Comparison of ENCODE assay signal across 2 cellular contexts in genomic region chr2:237797253-237797652, GRCh38.
TF ChIP-seq lines count a peak whose summit lies in the region.

No MANE protein-coding gene starts in this region.

TF ChIP-seq in HepG2, 621 proteins besides CTCF, POLR2A, EP300 and RAD21:
- TF ChIP-seq ZNF24 (IDR thresholded peaks at IDR 0.05) (peak; percentile 84), ZNF10 (CRISPR knock-in tag; IDR thresholded peaks at IDR 0.05; ENCODE audit: borderline replicate concordance, low read depth) (no peak)

TF ChIP-seq in GM12878, 131 proteins besides CTCF, POLR2A, EP300 and RAD21:
- TF ChIP-seq PAX5 (IDR thresholded peaks at IDR 0.05; ENCODE audit: borderline replicate concordance, low read depth, low read length) (no peak), ZNF24 (IDR thresholded peaks at IDR 0.05) (peak; percentile 77; the same call in 1 of the 2 replicates), MLLT1 (IDR thresholded peaks at IDR 0.05) (no peak), SIX5 (IDR thresholded peaks at IDR 0.05; ENCODE audit: low read depth, low read length, severe bottlenecking) (no peak)
